21 cellular contexts compared by ENCODE assay signal in genomic region chr2:147223119-147223518, GRCh38.
DNase-seq lines count a peak whose midpoint lies in the region; ATAC-seq, FAIRE-seq and TF ChIP-seq lines count a peak whose summit lies in the region.
"Had no signal": no experiment of that assay in that cellular context is flagged by ENCODE, and none has a peak within 500 bp of the region (broad histone marks: within the 10 kb centered on the region; RNA-seq: fewer than 3 reads in every experiment).

No MANE protein-coding gene starts in this region.

- intact Hi-C loops in left ventricle myocardium superior (cut with micrococcal nuclease) = no loop called here
- intact Hi-C loops in posterior vena cava (cut with DNase I) = no loop called here

- FAIRE-seq in RCC 7860 (lab: Jason Lieb, UNC) = no peak
- FAIRE-seq: GM18507, keratinocyte had no signal

- H3K4me3 ChIP-seq in GM12864 (ENCODE audit: low read depth, low read length) = no peak overlapping the region
- H3K4me3 ChIP-seq: ascending aorta, gastrocnemius medialis had no signal

- ATAC-seq in GM18867 (IDR thresholded peaks at IDR 0.05; ENCODE audit: unreplicated experiment) = peak; percentile 84
- ATAC-seq in GM21825 (IDR thresholded peaks at IDR 0.05; ENCODE audit: unreplicated experiment) = peak; percentile 61
- ATAC-seq in HG03439 (IDR thresholded peaks at IDR 0.05; ENCODE audit: unreplicated experiment) = peak; percentile 66
- ATAC-seq in left ventricle myocardium superior = no peak
- ATAC-seq: activated CD4-positive, CD25-positive, alpha-beta regulatory T cell treated with anti-CD3 and anti-CD28 coated beads, Interleukin-2, amount 50 U/mL, for 24 hours; gastrocnemius medialis; HCT116; stimulated activated naive CD8-positive, alpha-beta T cell treated with anti-CD3 and anti-CD28 coated beads, Interleukin-15, Interleukin-2, amounts not matched to agents 100 U/mL and 50 U/mL, for 24 hours had no signal

- peak; percentile 21 for DNase-seq in GM12864 (ENCODE audit: low read depth)
- DNase-seq in left ventricle myocardium superior = no peak
- DNase-seq in posterior vena cava (ENCODE audit: low spot score) = no peak
- no peak for DNase-seq in RCC 7860 (ENCODE audit: low spot score)
- no peak for DNase-seq in activated CD4-positive, CD25-positive, alpha-beta regulatory T cell (lab: John Stamatoyannopoulos, UW)
- DNase-seq: activated T-cell treated with anti-CD3 and anti-CD28 coated beads, Interleukin-2, amount 50 U/mL, for 72 hours; AML-193; DMS53; effector CD8-positive, alpha-beta T cell; gastrocnemius medialis; retina; stimulated activated CD4-positive, alpha-beta T cell treated with anti-CD3 and anti-CD28 coated beads, Interleukin-4, amount 100 ng/mL, for 4 hours; stimulated activated naive CD8-positive, alpha-beta T cell treated with anti-CD3 and anti-CD28 coated beads, Interleukin-15, Interleukin-2, amounts not matched to agents 100 U/mL and 50 U/mL, for 24 hours had no signal

- TF ChIP-seq CTCF in GM12864 (IDR thresholded peaks at IDR 0.05; ENCODE audit: low read depth, low read length, missing control alignments) = no peak
